19 cellular contexts compared by ENCODE assay signal in the genomic region with DNA sequence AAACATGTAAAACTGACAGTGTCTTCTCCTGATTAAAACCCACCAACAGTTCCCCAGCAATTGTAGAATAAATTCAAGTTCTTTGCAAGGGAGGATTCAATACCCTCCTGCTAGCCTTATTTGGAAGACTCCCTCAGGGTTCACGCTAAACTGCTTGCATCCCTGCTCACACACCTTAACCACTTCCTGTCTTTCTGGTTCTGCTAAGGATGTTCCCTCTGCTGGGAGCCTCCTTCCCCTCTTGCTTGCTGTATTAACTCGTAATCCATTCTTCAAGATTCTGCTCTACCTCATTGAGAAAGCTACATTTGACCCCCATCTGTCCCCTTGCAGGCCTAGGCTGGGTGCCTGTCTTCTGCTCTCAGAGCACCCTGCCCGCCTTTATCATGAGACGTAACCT. TPM values are rescaled to one million over a fixed set of nuclear protein-coding genes. Genes with fewer than 3 reads are reported as not detected.
"Had no signal": no experiment of that assay in that cellular context is flagged by ENCODE, and none has a peak within 500 bp of the region (broad histone marks: within the 10 kb centered on the region; RNA-seq: fewer than 3 reads in every experiment).

No MANE protein-coding gene starts in this region.

- H3K4me1 Mint-ChIP-seq: activated naive CD4-positive, alpha-beta T cell treated with anti-CD3 and anti-CD28 coated beads, Interleukin-2, amount 50 U/mL, for 24 hours; stimulated activated effector memory CD8-positive, alpha-beta T cell treated with anti-CD3 and anti-CD28 coated beads, Interleukin-12 subunit alpha, Interleukin-12 subunit beta, amount 100 ng/mL, for 72 hours; T-cell had no signal

- DNase-seq: activated CD4-positive, alpha-beta T cell treated with anti-CD3 and anti-CD28 coated beads for 48 hours; activated CD8-positive, alpha-beta memory T cell treated with anti-CD3 and anti-CD28 coated beads, Interleukin-2, amount 50 U/mL, for 4 hours; activated CD8-positive, alpha-beta T cell treated with anti-CD3 and anti-CD28 coated beads for 36 hours; activated effector memory CD4-positive, alpha-beta T cell treated with anti-CD3 and anti-CD28 coated beads, Interleukin-2, amount 50 U/mL, for 16 hours; activated T-cell treated with anti-CD3 and anti-CD28 coated beads, Interleukin-2, amount 50 U/mL, for 48 hours; adrenal gland; left cardiac atrium; pancreas; stimulated activated CD4-positive, alpha-beta T cell treated with anti-CD3 and anti-CD28 coated beads, Interleukin-12 subunit alpha, Interleukin-12 subunit beta, amount 100 ng/mL, for 4 hours; T-cell; T1000; uterus; WERI-Rb-1 had no signal

- H3K9me3 Mint-ChIP-seq: activated CD8-positive, alpha-beta T cell treated with anti-CD3 and anti-CD28 coated beads for 36 hours; activated naive CD4-positive, alpha-beta T cell treated with anti-CD3 and anti-CD28 coated beads, Interleukin-2, amount 50 U/mL, for 24 hours had no signal

- H3K4me3 ChIP-seq: adrenal gland, hepatocyte, lung, pancreas, thoracic aorta, uterus had no signal

- H3K4me3 Mint-ChIP-seq: activated CD8-positive, alpha-beta T cell treated with anti-CD3 and anti-CD28 coated beads for 36 hours; activated naive CD4-positive, alpha-beta T cell treated with anti-CD3 and anti-CD28 coated beads, Interleukin-2, amount 50 U/mL, for 24 hours; stimulated activated effector memory CD8-positive, alpha-beta T cell treated with anti-CD3 and anti-CD28 coated beads, Interleukin-12 subunit alpha, Interleukin-12 subunit beta, amount 100 ng/mL, for 72 hours; T-cell had no signal

- H3K27me3 ChIP-seq: pancreas had no signal

- H3K9me3 ChIP-seq: adrenal gland, pancreas, thoracic aorta, uterus had no signal

- H3K36me3 Mint-ChIP-seq: activated naive CD4-positive, alpha-beta T cell treated with anti-CD3 and anti-CD28 coated beads, Interleukin-2, amount 50 U/mL, for 24 hours; stimulated activated effector memory CD8-positive, alpha-beta T cell treated with anti-CD3 and anti-CD28 coated beads, Interleukin-12 subunit alpha, Interleukin-12 subunit beta, amount 100 ng/mL, for 72 hours; T-cell had no signal

- H3K27ac Mint-ChIP-seq: activated CD8-positive, alpha-beta T cell treated with anti-CD3 and anti-CD28 coated beads for 36 hours; activated naive CD4-positive, alpha-beta T cell treated with anti-CD3 and anti-CD28 coated beads, Interleukin-2, amount 50 U/mL, for 24 hours; stimulated activated effector memory CD8-positive, alpha-beta T cell treated with anti-CD3 and anti-CD28 coated beads, Interleukin-12 subunit alpha, Interleukin-12 subunit beta, amount 100 ng/mL, for 72 hours; T-cell had no signal

- H3K4me1 ChIP-seq: adrenal gland, pancreas, uterus had no signal

- H3K27ac ChIP-seq: dorsolateral prefrontal cortex, hepatocyte, pancreas, thoracic aorta, uterus, WERI-Rb-1 had no signal

- H3K36me3 ChIP-seq: adrenal gland, pancreas, thoracic aorta, uterus, WERI-Rb-1 had no signal

RNA-seq across cellular contexts. Expression of gene SHISA6, which starts 2.3 kb away (rescaled TPM):
- total RNA-seq: activated CD8-positive, alpha-beta T cell treated with anti-CD3 and anti-CD28 coated beads for 36 hours; T-cell had no signal
